Comparison of ENCODE assay signal across 10 cellular contexts in genomic region chr2:9262671-9263171, GRCh38. TPM values are rescaled to one million over a fixed set of nuclear protein-coding genes. Genes with fewer than 3 reads are reported as not detected.
A peak's percentile ranks its signal among the peaks of the same experiment; 100 is the strongest.
DNase-seq lines count a peak whose midpoint lies in the region; ATAC-seq and TF ChIP-seq lines count a peak whose summit lies in the region.
"Had no signal": no experiment of that assay in that cellular context is flagged by ENCODE, and none has a peak within 500 bp of the region (broad histone marks: within the 10 kb centered on the region; RNA-seq: fewer than 3 reads in every experiment).

No MANE protein-coding gene starts in this region.

- CTCF ChIA-PET in Calu3 (lab: Charles Lee): no interaction called here

- TF ChIP-seq CTCF in Calu3 (IDR thresholded peaks at IDR 0.05; ENCODE audit: unreplicated experiment): no peak

- H3K27me3 Mint-ChIP-seq in Calu3 (ENCODE audit: unreplicated experiment): no peaks in the 10 kb centered on the region

- no peaks in the 10 kb centered on the region for H3K9me3 Mint-ChIP-seq in Calu3 (ENCODE audit: low read depth, unreplicated experiment)

- intact Hi-C loops in Calu3 (cut with micrococcal nuclease; ENCODE audit: unreplicated experiment): no loop called here

- peaks cover 12% of the 10 kb centered on the region for H3K36me3 Mint-ChIP-seq in Calu3 (ENCODE audit: insufficient read depth, unreplicated experiment)

- ATAC-seq in GM18870 (IDR thresholded peaks at IDR 0.05; ENCODE audit: unreplicated experiment): no peak
- ATAC-seq in GM18907 (IDR thresholded peaks at IDR 0.05; ENCODE audit: unreplicated experiment): no peak
- ATAC-seq: activated CD8-positive, alpha-beta T cell treated with anti-CD3 and anti-CD28 coated beads, Interleukin-2, amount 10 ng/mL, durations not matched to agents 7 days and 5 days had no signal

- BruUV-seq in Calu3 (replicated peaks; lab: Mats Ljungman, UMichigan): no TSS peak

- H3K27ac Mint-ChIP-seq in Calu3 (ENCODE audit: unreplicated experiment): peak overlapping the region; percentile 68
- H3K27ac Mint-ChIP-seq: activated CD8-positive, alpha-beta T cell treated with anti-CD3 and anti-CD28 coated beads, Interleukin-2, amount 10 ng/mL, durations not matched to agents 7 days and 5 days had no signal

- DNase-seq in Calu3 (no peak), cerebellar cortex (ENCODE audit: low spot score) (peak; percentile 82), hepatic stellate cell (ENCODE audit: low spot score) (peak; percentile 57), pulmonary artery endothelial cell (ENCODE audit: low read depth, low spot score) (peak; percentile 91), NOMO-1 (lab: John Stamatoyannopoulos, UW; ENCODE audit: unreplicated experiment in 2 of 2) (no peak), NOMO-1 treated with DMSO at 0.1 percent for 48 hours (lab: John Stamatoyannopoulos, UW; ENCODE audit: unreplicated experiment) (no peak)
- DNase-seq: activated CD8-positive, alpha-beta T cell treated with anti-CD3 and anti-CD28 coated beads, Interleukin-2, amount 10 ng/mL, durations not matched to agents 7 days and 5 days; NCI-H2081 treated with DMSO at 0.1 percent for 48 hours had no signal

- no peak overlapping the region for H3K4me3 Mint-ChIP-seq in Calu3 (ENCODE audit: low read depth, unreplicated experiment)
- H3K4me3 Mint-ChIP-seq: activated CD8-positive, alpha-beta T cell treated with anti-CD3 and anti-CD28 coated beads, Interleukin-2, amount 10 ng/mL, durations not matched to agents 7 days and 5 days had no signal

- H3K4me1 Mint-ChIP-seq in Calu3 (ENCODE audit: low read depth, unreplicated experiment): peaks cover 47% of the 10 kb centered on the region

RNA-seq across cellular contexts. Expression of gene ASAP2, which starts 56.1 kb away (rescaled TPM):
- total RNA-seq in Calu3 (2022): 75.1 and 78.6 TPM in 2 replicates
- total RNA-seq in pulmonary artery endothelial cell: 44.0 and 49.9 TPM in 2 replicates
- total RNA-seq: activated CD8-positive, alpha-beta T cell treated with anti-CD3 and anti-CD28 coated beads, Interleukin-2, amount 10 ng/mL, durations not matched to agents 7 days and 5 days had no signal

Comparison
In these comparisons a context has a peak if more than half of its experiments do, and no peak if none do; other contexts are left out.
1. DNase-seq: peak in cerebellar cortex (single experiment), hepatic stellate cell (single experiment) and pulmonary artery endothelial cell (single experiment); none in Calu3 (single experiment), NOMO-1 (0 of 2) and NOMO-1 treated with DMSO at 0.1 percent for 48 hours (single experiment).